Comparison of ENCODE assay signal across 1 cellular context in the genomic region with DNA sequence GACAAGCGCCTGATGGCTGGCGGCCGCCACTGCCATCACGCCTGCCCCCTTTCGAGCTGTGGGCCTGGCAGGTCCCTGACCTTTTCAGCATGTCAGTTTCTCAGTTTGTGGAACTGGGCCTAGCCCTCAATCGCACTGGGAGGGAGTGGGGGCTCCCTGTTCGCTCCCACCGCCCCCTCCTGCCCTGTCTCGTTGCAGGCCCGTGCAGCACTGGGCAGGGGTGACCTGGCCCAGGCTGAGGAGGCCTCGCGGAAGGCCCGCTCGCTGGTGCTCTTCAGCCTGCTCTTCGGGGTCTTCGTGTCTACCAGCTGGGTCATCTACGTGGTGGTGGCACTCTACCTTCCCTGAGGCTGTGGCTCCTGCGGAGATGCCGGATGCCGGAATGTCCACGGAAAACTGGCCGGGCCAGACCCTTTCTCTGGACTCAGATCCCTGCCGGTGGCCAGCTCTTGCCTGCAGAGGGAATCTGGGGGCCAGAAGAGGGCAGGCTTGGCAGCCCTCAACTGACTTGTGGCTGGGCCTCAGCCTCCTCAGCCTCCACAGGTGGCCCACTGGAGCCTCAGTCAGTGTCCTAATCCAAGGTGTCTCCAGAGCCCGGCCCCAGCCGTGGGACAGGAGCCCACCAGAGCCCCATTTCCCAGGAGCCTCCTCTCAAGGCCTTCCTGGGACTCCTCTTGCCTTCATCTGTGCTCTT.
TF ChIP-seq lines count a peak whose summit lies in the region.

No MANE protein-coding gene starts in this region.

TF ChIP-seq in K562, 482 proteins besides CTCF, POLR2A, EP300 and RAD21 (continued from another document):
- TF ChIP-seq, protein P1, sequence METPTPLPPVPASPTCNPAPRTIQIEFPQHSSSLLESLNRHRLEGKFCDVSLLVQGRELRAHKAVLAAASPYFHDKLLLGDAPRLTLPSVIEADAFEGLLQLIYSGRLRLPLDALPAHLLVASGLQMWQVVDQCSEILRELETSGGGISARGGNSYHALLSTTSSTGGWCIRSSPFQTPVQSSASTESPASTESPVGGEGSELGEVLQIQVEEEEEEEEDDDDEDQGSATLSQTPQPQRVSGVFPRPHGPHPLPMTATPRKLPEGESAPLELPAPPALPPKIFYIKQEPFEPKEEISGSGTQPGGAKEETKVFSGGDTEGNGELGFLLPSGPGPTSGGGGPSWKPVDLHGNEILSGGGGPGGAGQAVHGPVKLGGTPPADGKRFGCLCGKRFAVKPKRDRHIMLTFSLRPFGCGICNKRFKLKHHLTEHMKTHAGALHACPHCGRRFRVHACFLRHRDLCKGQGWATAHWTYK (CRISPR knock-in tag; IDR thresholded peaks at IDR 0.05): no peak
- TF ChIP-seq ZNF639 (CRISPR knock-in tag; conservative IDR thresholded peaks at IDR 0.05 in 1 of 2, IDR thresholded peaks at IDR 0.05 in 1 of 2) (no peak), SIRT6 (IDR thresholded peaks at IDR 0.05; ENCODE audit: low read depth, low read length) (no peak), ERF (CRISPR knock-in tag; IDR thresholded peaks at IDR 0.05) (no peak)
